In genomic region chr7:106056513-106057203, GRCh38 we compare ENCODE assay signal across 8 cellular contexts. TPM values are rescaled to one million over a fixed set of nuclear protein-coding genes. Genes with fewer than 3 reads are reported as not detected.
A peak's percentile ranks its signal among the peaks of the same experiment; 100 is the strongest.
DNase-seq lines count a peak whose midpoint lies in the region; ATAC-seq, FAIRE-seq and TF ChIP-seq lines count a peak whose summit lies in the region.

No MANE protein-coding gene starts in this region.

- no peak overlapping the region for H3K18ac ChIP-seq in mesendoderm (ENCODE audit: low read length)

- no peak overlapping the region for H4K8ac ChIP-seq in mesendoderm (ENCODE audit: low read depth, low read length)

- no peak overlapping the region for H2BK15ac ChIP-seq in mesendoderm (replicated peaks; ENCODE audit: low read depth)

- H2AK5ac ChIP-seq in mesendoderm (ENCODE audit: low read length) = no peak overlapping the region

- H2BK5ac ChIP-seq in mesendoderm (ENCODE audit: low read length) = no peak overlapping the region

- no peak for DNase-seq in BJ (ENCODE audit: low read depth)
- DNase-seq in GM19239 (ENCODE audit: insufficient read length, low spot score) = peak; percentile 67
- peak; percentile 58 for DNase-seq in NCI-H774 (lab: John Stamatoyannopoulos, UW)
- DNase-seq in activated CD4-positive, alpha-beta T cell treated with anti-CD3 and anti-CD28 coated beads, Interleukin-2, amount 50 U/mL, for 48 hours = peak; percentile 71 to 74
- DNase-seq in ecto neural progenitor cell (ENCODE audit: low spot score) = peak; percentile 74
- peak; percentile 87 for DNase-seq in mesendoderm
- peak; percentile 44 for DNase-seq in stimulated activated CD8-positive, alpha-beta memory T cell treated with anti-CD3 and anti-CD28 coated beads, Interleukin-4, amount 100 ng/mL, for 24 hours (ENCODE audit: low read depth)

- POLR2A ChIA-PET in BJ (lab: Charles Lee) = no interaction called here

- no peaks in the 10 kb centered on the region for H3K79me1 ChIP-seq in mesendoderm (ENCODE audit: low read length)

- H3K4ac ChIP-seq in mesendoderm (ENCODE audit: low read depth, low read length) = no peak overlapping the region

- WGBS in mesendoderm (ENCODE audit: extremely low coverage, insufficient coverage, low lambda C conversion rate) = no CpG with 5 or more reads among the region's 9 CpGs

- no peak overlapping the region for H2BK120ac ChIP-seq in mesendoderm (ENCODE audit: low read depth, low read length)

- H3K9ac ChIP-seq in mesendoderm (ENCODE audit: low read length) = no peak overlapping the region

- ATAC-seq in HG03442 (IDR thresholded peaks at IDR 0.05; ENCODE audit: unreplicated experiment) = peak; percentile 36

- CTCF ChIA-PET in BJ (lab: Yijun Ruan, JAX) = interaction anchor here (0.6 to 9.2 kb wide), 16 partner anchors 9 to 406 kb away, joined by 3 to 184 read pairs (median 3); no protein-coding TSS in a partner anchor

- no peak overlapping the region for H3K27ac ChIP-seq in mesendoderm (ENCODE audit: low read depth, low read length)

- H3K4me2 ChIP-seq in mesendoderm (ENCODE audit: low read length) = no peak overlapping the region

- H3K56ac ChIP-seq in mesendoderm (ENCODE audit: low read length) = no peak overlapping the region

- H3K4me3 ChIP-seq in BJ (ENCODE audit: low read depth, low read length) (no peak overlapping the region), mesendoderm (ENCODE audit: low read length) (no peak overlapping the region)

- H3K36me3 ChIP-seq in BJ (ENCODE audit: control insufficient read depth, insufficient read depth, low read length) (no peaks in the 10 kb centered on the region), mesendoderm (ENCODE audit: control insufficient read depth, insufficient read depth, low read length) (no peaks in the 10 kb centered on the region)

- FAIRE-seq in GM19239 (lab: Jason Lieb, UNC) = peak; percentile 87

- no peaks in the 10 kb centered on the region for H3K4me1 ChIP-seq in mesendoderm (ENCODE audit: control insufficient read depth, low read depth, low read length)

- H3K27me3 ChIP-seq in BJ (ENCODE audit: control insufficient read depth, insufficient read depth, low read length) (peaks cover 5% of the 10 kb centered on the region), mesendoderm (ENCODE audit: insufficient read depth, low read length, poor library complexity) (no peaks in the 10 kb centered on the region)

- peak; percentile 88 for TF ChIP-seq CTCF in BJ (IDR thresholded peaks at IDR 0.05; ENCODE audit: insufficient read depth, low read depth, low read length)

- H3K23ac ChIP-seq in mesendoderm (ENCODE audit: low read length) = no peak overlapping the region

- no peaks in the 10 kb centered on the region for H3K79me2 ChIP-seq in mesendoderm (ENCODE audit: control insufficient read depth, insufficient read depth, low read length)

- H4K5ac ChIP-seq in mesendoderm (ENCODE audit: low read length) = no peak overlapping the region

RNA-seq across cellular contexts. Expression of gene SYPL1, which starts 55.5 kb away (rescaled TPM):
- polyA plus RNA-seq in BJ (2011; rRNA removed) = 39.9 and 77.9 TPM in 2 replicates
- polyA minus RNA-seq in BJ (2011; rRNA and poly(A)+ RNA removed) = 20.1 and 23.3 TPM in 2 replicates
- polyA plus RNA-seq in mesendoderm (2013, experiment 1 of 2) = 62.6 TPM
- 61.6 TPM for polyA plus RNA-seq in mesendoderm (2013, experiment 2 of 2)
